Comparison of ENCODE assay signal across 8 cellular contexts in the genomic region with DNA sequence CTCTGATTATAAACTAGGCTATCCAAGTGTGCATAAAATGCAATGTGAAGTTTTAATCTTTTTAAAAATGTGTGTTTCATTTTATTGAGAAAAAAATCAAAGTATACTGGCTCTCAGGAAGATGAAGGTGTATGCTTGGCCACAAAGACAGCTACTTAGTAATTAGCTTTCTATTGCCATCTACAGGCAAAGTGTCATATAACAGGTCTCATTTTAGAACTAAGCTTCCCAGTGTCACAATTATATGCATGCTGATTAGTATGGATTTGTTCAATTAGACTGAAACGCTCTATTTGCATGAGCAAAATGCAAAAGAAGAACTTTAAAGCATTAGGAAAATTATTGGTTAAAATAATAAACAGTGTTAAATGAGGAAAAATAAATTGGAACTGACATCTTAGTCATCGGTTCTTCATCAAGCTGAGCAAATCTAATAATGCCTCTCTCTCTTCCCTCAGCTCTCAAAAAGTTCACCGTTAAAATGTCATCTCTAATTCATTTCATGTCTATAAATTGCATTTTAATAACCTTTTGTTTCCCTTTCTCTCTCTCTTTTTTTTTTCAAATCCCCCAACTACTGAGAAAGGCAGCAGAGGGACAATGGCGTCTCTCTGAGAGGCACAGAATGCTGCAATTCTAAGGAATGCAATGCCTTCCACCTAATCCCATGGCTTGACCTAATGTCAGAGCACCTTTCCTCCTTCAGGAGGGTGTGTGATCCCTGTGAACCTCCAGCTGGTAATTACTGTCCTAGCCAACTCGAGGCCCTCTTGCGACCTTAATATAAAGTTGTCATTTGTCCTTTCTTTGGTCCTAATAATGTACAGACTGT.
DNase-seq lines count a peak whose midpoint lies in the region; ATAC-seq and TF ChIP-seq lines count a peak whose summit lies in the region.

No MANE protein-coding gene starts in this region.

- CTCF ChIA-PET in PC-3 (lab: Charles Lee) = interaction anchor here (0.5 to 1.1 kb wide), 5 partner anchors 11 to 164 kb away, joined by 3 to 5 read pairs (median 3); no protein-coding TSS in a partner anchor

- intact Hi-C loops in PC-3 (cut with micrococcal nuclease) = loop anchor here (2.0 to 10.0 kb wide), 3 partner anchors 65 to 167 kb away; no protein-coding TSS in a partner anchor

- no peaks in the 10 kb centered on the region for H3K9me3 Mint-ChIP-seq in T-helper 2 cell treated with Interferon-gamma antibody and Interleukin-4, amounts not matched to agents 5 μg/mL and 100 μg/mL, for 36 hours
- no peaks in the 10 kb centered on the region for H3K9me3 Mint-ChIP-seq in activated T-helper 17 cell treated with anti-CD3 and anti-CD28 coated beads, Interleukin-2, amount 50 U/mL, for 72 hours

- H3K4me3 Mint-ChIP-seq in T-helper 2 cell treated with Interferon-gamma antibody and Interleukin-4, amounts not matched to agents 5 μg/mL and 100 μg/mL, for 36 hours = no peak overlapping the region
- no peak overlapping the region for H3K4me3 Mint-ChIP-seq in activated T-helper 17 cell treated with anti-CD3 and anti-CD28 coated beads, Interleukin-2, amount 50 U/mL, for 72 hours

- H3K4me3 ChIP-seq in PC-3 (ENCODE audit: low read length) (no peak overlapping the region), fibroblast of mammary gland (ENCODE audit: control insufficient read depth, low read depth, low read length) (no peak overlapping the region)

- no peak overlapping the region for H3K9ac ChIP-seq in PC-3 (ENCODE audit: low read length)

- H3F3A ChIP-seq in PC-3 (ENCODE audit: low read length, unreplicated experiment) = no peaks in the 10 kb centered on the region

- peak; percentile 21 for DNase-seq in AG08396 (ENCODE audit: low spot score)
- DNase-seq in PC-3 = peak; percentile 52
- DNase-seq in fibroblast of mammary gland (ENCODE audit: low read depth) = peak; percentile 64
- peak; percentile 77 for DNase-seq in retina
- DNase-seq in T-helper 2 cell treated with Interferon-gamma antibody and Interleukin-4, amounts not matched to agents 5 μg/mL and 100 μg/mL, for 36 hours (ENCODE audit: low spot score) = no peak

- H3K9me2 ChIP-seq in PC-3 (replicated peaks; ENCODE audit: low read length) = no peaks in the 10 kb centered on the region

- BruUV-seq in PC-3 (replicated peaks; lab: Mats Ljungman, UMichigan) = no TSS peak

- no peaks in the 10 kb centered on the region for H3K36me3 ChIP-seq in PC-3 (ENCODE audit: low read depth, low read length)

- no peak overlapping the region for H3K27ac ChIP-seq in PC-3 (ENCODE audit: low read length)

- H3K4me2 ChIP-seq in PC-3 (ENCODE audit: low read length) = no peak overlapping the region

- no peaks in the 10 kb centered on the region for H3K79me2 ChIP-seq in PC-3 (ENCODE audit: low read length)

- H3K9me3 ChIP-seq in PC-3 (ENCODE audit: low read length) = no peaks in the 10 kb centered on the region

- H3K27me3 ChIP-seq in PC-3 (ENCODE audit: low read length) = no peaks in the 10 kb centered on the region

- H3K4me1 ChIP-seq in PC-3 (ENCODE audit: insufficient read depth, low read length) = 0 out of 2 replicates have a peak, but pooled peaks cover 14% of the 10 kb centered on the region

- no peaks in the 10 kb centered on the region for H4K20me1 ChIP-seq in PC-3 (ENCODE audit: low read length)

- TF ChIP-seq CTCF in PC-3 (conservative IDR thresholded peaks at IDR 0.05; ENCODE audit: low read depth, low read length) = peak; percentile 60
- TF ChIP-seq CTCF in fibroblast of mammary gland (conservative IDR thresholded peaks at IDR 0.05; ENCODE audit: control insufficient read depth, insufficient read depth, low read depth, low read length) = peak; percentile 65

- POLR2A ChIA-PET in PC-3 (lab: Charles Lee; ENCODE audit: unreplicated experiment) = no interaction called here

- H3K27ac Mint-ChIP-seq in T-helper 2 cell treated with Interferon-gamma antibody and Interleukin-4, amounts not matched to agents 5 μg/mL and 100 μg/mL, for 36 hours = no peak overlapping the region
- H3K27ac Mint-ChIP-seq in activated T-helper 17 cell treated with anti-CD3 and anti-CD28 coated beads, Interleukin-2, amount 50 U/mL, for 72 hours = no peak overlapping the region

- no peaks in the 10 kb centered on the region for H3K36me3 Mint-ChIP-seq in T-helper 2 cell treated with Interferon-gamma antibody and Interleukin-4, amounts not matched to agents 5 μg/mL and 100 μg/mL, for 36 hours (ENCODE audit: low read depth)
- no peaks in the 10 kb centered on the region for H3K36me3 Mint-ChIP-seq in activated T-helper 17 cell treated with anti-CD3 and anti-CD28 coated beads, Interleukin-2, amount 50 U/mL, for 72 hours (ENCODE audit: low read depth)

- H3K27me3 Mint-ChIP-seq in T-helper 2 cell treated with Interferon-gamma antibody and Interleukin-4, amounts not matched to agents 5 μg/mL and 100 μg/mL, for 36 hours (ENCODE audit: low read depth) = no peaks in the 10 kb centered on the region
- peaks cover 3% of the 10 kb centered on the region for H3K27me3 Mint-ChIP-seq in activated T-helper 17 cell treated with anti-CD3 and anti-CD28 coated beads, Interleukin-2, amount 50 U/mL, for 72 hours

- no peak overlapping the region for H2AFZ ChIP-seq in PC-3 (ENCODE audit: low read length)

- no peaks in the 10 kb centered on the region for H3K4me1 Mint-ChIP-seq in T-helper 2 cell treated with Interferon-gamma antibody and Interleukin-4, amounts not matched to agents 5 μg/mL and 100 μg/mL, for 36 hours (ENCODE audit: low read depth)
- H3K4me1 Mint-ChIP-seq in activated T-helper 17 cell treated with anti-CD3 and anti-CD28 coated beads, Interleukin-2, amount 50 U/mL, for 72 hours = no peaks in the 10 kb centered on the region

- ATAC-seq in GM18519 (IDR thresholded peaks at IDR 0.05; ENCODE audit: low FRiP score, unreplicated experiment) = peak; percentile 87
- peak; percentile 73 for ATAC-seq in HG03280 (IDR thresholded peaks at IDR 0.05; ENCODE audit: unreplicated experiment)
- ATAC-seq in PC-3 = peak; percentile 67
- no peak for ATAC-seq in activated T-helper 17 cell treated with anti-CD3 and anti-CD28 coated beads, Interleukin-2, amount 50 U/mL, for 72 hours (replicated peaks)
